19 cellular contexts compared by ENCODE assay signal in the genomic region with DNA sequence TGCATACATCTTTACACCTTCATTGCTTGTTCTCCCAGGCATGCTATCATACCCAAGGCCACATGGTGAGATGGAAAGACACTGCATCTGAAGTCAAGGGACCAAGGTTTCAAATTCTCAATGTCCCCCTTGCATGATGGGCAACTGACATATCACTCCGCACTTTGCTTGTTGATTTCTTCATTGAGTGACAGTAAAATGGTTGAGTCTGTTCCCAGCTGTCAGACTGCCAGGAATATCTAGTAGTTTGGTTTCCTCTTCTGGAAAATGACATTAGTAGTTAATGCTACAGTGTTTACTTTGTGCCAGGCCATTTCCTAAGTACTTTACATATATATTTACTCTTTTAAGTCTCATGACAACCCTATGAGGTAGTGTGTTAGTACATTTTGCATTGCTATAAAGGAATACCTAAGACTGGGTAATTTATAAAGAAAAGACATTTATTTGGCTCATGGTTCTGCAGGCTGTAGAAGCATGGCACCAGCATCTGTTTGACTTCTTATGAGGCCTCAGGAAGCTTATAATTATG.
A peak's percentile ranks its signal among the peaks of the same experiment; 100 is the strongest.
DNase-seq lines count a peak whose midpoint lies in the region; ATAC-seq and TF ChIP-seq lines count a peak whose summit lies in the region.
"Had no signal": no experiment of that assay in that cellular context is flagged by ENCODE, and none has a peak within 500 bp of the region (broad histone marks: within the 10 kb centered on the region; RNA-seq: fewer than 3 reads in every experiment).

No MANE protein-coding gene starts in this region.

- H2BK5ac ChIP-seq in IMR-90 (ENCODE audit: low read depth, low read length, poor library complexity, severe bottlenecking), result peak overlapping the region; percentile 14

- H2BK120ac ChIP-seq in IMR-90 (ENCODE audit: low read depth, low read length), result peak overlapping the region; percentile 73

- peak overlapping the region; percentile 60; the same call in 1 of the 2 replicates for H4K91ac ChIP-seq in IMR-90 (ENCODE audit: insufficient read depth, low read depth, low read length)

- peak overlapping the region; percentile 71 for H3K18ac ChIP-seq in IMR-90 (ENCODE audit: low read depth, low read length)

- H3K79me1 ChIP-seq in IMR-90 (ENCODE audit: low read depth in 1 of 2, low read length in 2 of 2), result no peaks in the 10 kb centered on the region; a peak in 1 of 4 replicates

- H3K4me1 Mint-ChIP-seq in endothelial cell (ENCODE audit: unreplicated experiment), result no peaks in the 10 kb centered on the region
- H3K4me1 Mint-ChIP-seq: B cell had no signal

- no peaks in the 10 kb centered on the region for H3K9me3 Mint-ChIP-seq in endothelial cell (ENCODE audit: unreplicated experiment)
- H3K9me3 Mint-ChIP-seq: CD14-positive monocyte had no signal

- no peak overlapping the region for H2AK9ac ChIP-seq in IMR-90 (replicated peaks; ENCODE audit: low read depth, low read length, poor library complexity)

- no peak for TF ChIP-seq CTCF in IMR-90 (conservative IDR thresholded peaks at IDR 0.05; ENCODE audit: low read depth, low read length)
- no peak for TF ChIP-seq CTCF in endothelial cell (IDR thresholded peaks at IDR 0.05; ENCODE audit: unreplicated experiment)
- TF ChIP-seq CTCF in tibial artery (IDR thresholded peaks at IDR 0.05), result no peak

- peaks cover 17% of the 10 kb centered on the region for H3K4me1 ChIP-seq in IMR-90 (ENCODE audit: control insufficient read depth, insufficient read depth, low read length)
- H3K4me1 ChIP-seq in tibial artery, result peaks cover 0 to 3% (median 0%) of the 10 kb centered on the region in 4 donors
- H3K4me1 ChIP-seq: SJCRH30 had no signal

- H3K4me3 Mint-ChIP-seq in endothelial cell (ENCODE audit: unreplicated experiment), result peak overlapping the region; percentile 39
- H3K4me3 Mint-ChIP-seq: B cell, CD14-positive monocyte had no signal

- POLR2A ChIA-PET in IMR-90 (lab: Charles Lee; ENCODE audit: unreplicated experiment), result no interaction called here

- peak; percentile 6 for DNase-seq in COLO668 (lab: John Stamatoyannopoulos, UW; ENCODE audit: unreplicated experiment)
- DNase-seq in IMR-90, result no peak
- DNase-seq in NCI-H510A treated with DMSO at 0.1 percent for 48 hours (lab: John Stamatoyannopoulos, UW), result peak; percentile 76
- no peak for DNase-seq in endothelial cell (ENCODE audit: low spot score)
- DNase-seq in HPDE6-E6E7 (ENCODE audit: extremely low spot score), result no peak
- DNase-seq in tibial artery, result no peak
- DNase-seq: GOT3; MV-4-11; NCI-H1694 treated with DMSO at 0.1 percent for 48 hours; NCI-H2227 treated with DMSO at 0.1 percent for 48 hours; NK-92 treated with Interleukin-12 subunit alpha and Interleukin-12 subunit beta, amount 100 ng/mL, for 24 hours; SJCRH30 had no signal

- H3K4me3 ChIP-seq in IMR-90 (ENCODE audit: insufficient read depth, low read depth, low read length), result no peak overlapping the region
- no peak overlapping the region for H3K4me3 ChIP-seq in tibial artery
- H3K4me3 ChIP-seq: A549, SJCRH30 had no signal

- dilution Hi-C loops in IMR-90 (cut with HindIII; ENCODE audit: low sequenced_read_pairs, unreplicated experiment), result no loop called here

- no peak overlapping the region for H3K4me2 ChIP-seq in IMR-90 (ENCODE audit: low read depth, low read length)
- H3K4me2 ChIP-seq: A549, KMS-11 had no signal

- peak overlapping the region; percentile 83 for H4K5ac ChIP-seq in IMR-90 (ENCODE audit: low read depth, low read length)

- H3K36me3 ChIP-seq in IMR-90 (ENCODE audit: control insufficient read depth, insufficient read depth, low read length), result no peaks in the 10 kb centered on the region
- H3K36me3 ChIP-seq in tibial artery, result no peaks in the 10 kb centered on the region
- H3K36me3 ChIP-seq: SJCRH30 had no signal

- no peak overlapping the region for H3K27ac Mint-ChIP-seq in endothelial cell (ENCODE audit: unreplicated experiment)
- H3K27ac Mint-ChIP-seq: B cell, CD14-positive monocyte had no signal

- peak overlapping the region; percentile 49; the same call in 1 of the 2 replicates for H3K23ac ChIP-seq in IMR-90 (ENCODE audit: low read depth, low read length)

- no peak for TF ChIP-seq RAD21 in IMR-90 (IDR thresholded peaks at IDR 0.05; ENCODE audit: low read length)

- H3K4ac ChIP-seq in IMR-90 (ENCODE audit: low read depth, low read length), result peak overlapping the region; percentile 79

- peak overlapping the region; percentile 44; the same call in 1 of the 2 replicates for H2AK5ac ChIP-seq in IMR-90 (ENCODE audit: low read depth, low read length)

- CTCF ChIA-PET in IMR-90 (lab: Yijun Ruan, JAX), result no interaction called here

- H2BK20ac ChIP-seq in IMR-90 (ENCODE audit: low read depth, low read length), result peak overlapping the region; percentile 64; the same call in 1 of the 2 replicates

- H2BK15ac ChIP-seq in IMR-90 (ENCODE audit: low read depth, low read length), result peak overlapping the region; percentile 82; the same call in 2 of the 3 replicates

- in situ Hi-C loops in IMR-90 (cut with MboI; ENCODE audit: low sequenced_read_pairs), result loop anchor here (25.0 kb wide), 1 partner anchor 681 kb away; a partner anchor contains a TSS

- no TSS peak for BruUV-seq in IMR-90 (replicated peaks; lab: Mats Ljungman, UMichigan)

- H3K14ac ChIP-seq in IMR-90 (replicated peaks; ENCODE audit: low read depth, low read length), result peak overlapping the region; percentile 54

- no peak overlapping the region for H2AFZ ChIP-seq in IMR-90 (replicated peaks; ENCODE audit: low read length, poor library complexity)

- no peak overlapping the region; the same call in 1 of the 2 replicates for H3K56ac ChIP-seq in IMR-90 (ENCODE audit: extremely low read depth, insufficient read depth, low read length)

- H3K9me3 ChIP-seq in IMR-90 (ENCODE audit: control insufficient read depth, insufficient read depth, low read length), result no peaks in the 10 kb centered on the region
- no peaks in the 10 kb centered on the region for H3K9me3 ChIP-seq in tibial artery
- H3K9me3 ChIP-seq: A549, SJCRH30 had no signal

- intact Hi-C loops in IMR-90 (cut with micrococcal nuclease), result no loop called here
- intact Hi-C loops in tibial artery (cut with DNase I; ENCODE audit: low total_unique reads), result no loop called here

- peaks cover 8% of the 10 kb centered on the region for H3K9me1 ChIP-seq in IMR-90 (ENCODE audit: insufficient read depth, low read length)

- no peak overlapping the region for H3K9ac ChIP-seq in IMR-90 (ENCODE audit: low read depth, low read length)
- H3K9ac ChIP-seq: KMS-11 had no signal

- no peaks in the 10 kb centered on the region for H3K27me3 Mint-ChIP-seq in endothelial cell (ENCODE audit: unreplicated experiment)

- no CpG with 5 or more reads among the region's 1 CpG for WGBS in IMR-90 (ENCODE audit: extremely low coverage in 2 of 2, insufficient read length in 1 of 2), 2 experiments

- peak overlapping the region in 1 of 2 experiments; percentile 39; a peak in 2 of 4 replicates for H4K8ac ChIP-seq in IMR-90 (ENCODE audit: low read depth in 2 of 2, low read length in 2 of 2)

- H3K27me3 ChIP-seq in IMR-90 (ENCODE audit: control insufficient read depth, insufficient read depth, low read length) (no peaks in the 10 kb centered on the region), tibial artery (no peaks in the 10 kb centered on the region)
- H3K27me3 ChIP-seq: SJCRH30 had no signal

- no peaks in the 10 kb centered on the region for H3K36me3 Mint-ChIP-seq in endothelial cell (ENCODE audit: low read depth, unreplicated experiment)
- H3K36me3 Mint-ChIP-seq: CD14-positive monocyte had no signal

- TF ChIP-seq POLR2A in IMR-90 (IDR thresholded peaks at IDR 0.05; ENCODE audit: low read depth, low read length), result no peak

- H3K27ac ChIP-seq in IMR-90 (ENCODE audit: insufficient read depth, low read length) (no peak overlapping the region), tibial artery (no peak overlapping the region)
- H3K27ac ChIP-seq: KMS-11, SJCRH30 had no signal

- ATAC-seq in IMR-90 (ENCODE audit: low read depth) (no peak), HG03025 (IDR thresholded peaks at IDR 0.05; ENCODE audit: low FRiP score, unreplicated experiment) (no peak)
- ATAC-seq: A549, HCT116, Panc1 had no signal

- no peaks in the 10 kb centered on the region for H4K20me1 ChIP-seq in IMR-90 (ENCODE audit: insufficient read depth, low read length)

TF ChIP-seq in IMR-90, 13 proteins besides CTCF, POLR2A, EP300 and RAD21:
- no peak for TF ChIP-seq RCOR1 (IDR thresholded peaks at IDR 0.05; ENCODE audit: insufficient replicate concordance, low read length)
- no peak for TF ChIP-seq CEBPB (IDR thresholded peaks at IDR 0.05; ENCODE audit: low read depth, low read length)
- no peak for TF ChIP-seq RFX5 (IDR thresholded peaks at IDR 0.05; ENCODE audit: low read depth, low read length)
- TF ChIP-seq, protein P1, sequence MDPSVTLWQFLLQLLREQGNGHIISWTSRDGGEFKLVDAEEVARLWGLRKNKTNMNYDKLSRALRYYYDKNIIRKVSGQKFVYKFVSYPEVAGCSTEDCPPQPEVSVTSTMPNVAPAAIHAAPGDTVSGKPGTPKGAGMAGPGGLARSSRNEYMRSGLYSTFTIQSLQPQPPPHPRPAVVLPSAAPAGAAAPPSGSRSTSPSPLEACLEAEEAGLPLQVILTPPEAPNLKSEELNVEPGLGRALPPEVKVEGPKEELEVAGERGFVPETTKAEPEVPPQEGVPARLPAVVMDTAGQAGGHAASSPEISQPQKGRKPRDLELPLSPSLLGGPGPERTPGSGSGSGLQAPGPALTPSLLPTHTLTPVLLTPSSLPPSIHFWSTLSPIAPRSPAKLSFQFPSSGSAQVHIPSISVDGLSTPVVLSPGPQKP (IDR thresholded peaks at IDR 0.05; ENCODE audit: borderline replicate concordance, low read depth, low read length), result no peak
- TF ChIP-seq CHD1 (IDR thresholded peaks at IDR 0.05; ENCODE audit: low read depth, low read length), result no peak

Comparison
In these comparisons a context has a peak if more than half of its experiments do, and no peak if none do; other contexts are left out.
1. DNase-seq: peak in COLO668 (single experiment) and NCI-H510A treated with DMSO at 0.1 percent for 48 hours (single experiment); none in IMR-90 (single experiment), endothelial cell (single experiment), HPDE6-E6E7 (single experiment) and tibial artery (0 of 2).